In the genomic region with DNA sequence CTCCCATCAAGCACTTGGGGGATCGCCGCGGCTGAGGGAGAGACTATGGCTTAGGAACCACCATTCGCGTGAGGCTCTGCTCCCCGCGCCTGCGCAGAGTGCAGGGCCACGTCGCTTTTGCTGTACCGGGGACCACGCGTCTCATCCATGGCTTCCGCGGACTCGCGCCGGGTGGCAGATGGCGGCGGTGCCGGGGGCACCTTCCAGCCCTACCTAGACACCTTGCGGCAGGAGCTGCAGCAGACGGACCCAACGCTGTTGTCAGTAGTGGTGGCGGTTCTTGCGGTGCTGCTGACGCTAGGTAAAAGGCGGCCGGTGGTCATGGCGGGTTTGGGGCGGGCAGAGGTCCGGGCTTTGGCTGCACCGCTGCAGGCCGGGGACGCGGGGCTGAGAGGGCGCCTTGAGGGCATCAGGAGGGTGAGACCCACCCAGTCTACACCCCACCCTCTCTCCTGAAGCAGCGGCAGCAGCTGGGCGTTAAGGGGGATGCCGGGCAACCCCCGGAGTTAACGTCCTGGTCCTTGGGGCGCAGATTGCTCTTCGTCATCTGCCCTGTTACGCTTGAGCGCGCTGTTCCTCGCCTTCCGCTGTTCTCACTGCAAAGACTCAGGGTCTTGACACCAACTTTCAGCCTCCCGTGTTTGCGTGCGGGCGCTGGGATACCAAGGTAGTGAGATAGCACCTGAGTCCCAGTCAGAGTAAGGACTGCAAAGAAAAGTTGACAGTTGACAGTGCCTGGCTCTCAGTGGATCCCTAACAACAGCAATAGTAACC, we compare ENCODE assay signal across 1 cellular context.
TF ChIP-seq lines count a peak whose summit lies in the region.

A gene with protein sequence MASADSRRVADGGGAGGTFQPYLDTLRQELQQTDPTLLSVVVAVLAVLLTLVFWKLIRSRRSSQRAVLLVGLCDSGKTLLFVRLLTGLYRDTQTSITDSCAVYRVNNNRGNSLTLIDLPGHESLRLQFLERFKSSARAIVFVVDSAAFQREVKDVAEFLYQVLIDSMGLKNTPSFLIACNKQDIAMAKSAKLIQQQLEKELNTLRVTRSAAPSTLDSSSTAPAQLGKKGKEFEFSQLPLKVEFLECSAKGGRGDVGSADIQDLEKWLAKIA (plus strand): TSS at position 114 of the 774 bp plus-strand sequence. CDS start 34 bp downstream, at position 148.

TF ChIP-seq in HepG2, 621 proteins besides CTCF, POLR2A, EP300 and RAD21 (continued from another document and continues in another):
- TF ChIP-seq, protein P1, sequence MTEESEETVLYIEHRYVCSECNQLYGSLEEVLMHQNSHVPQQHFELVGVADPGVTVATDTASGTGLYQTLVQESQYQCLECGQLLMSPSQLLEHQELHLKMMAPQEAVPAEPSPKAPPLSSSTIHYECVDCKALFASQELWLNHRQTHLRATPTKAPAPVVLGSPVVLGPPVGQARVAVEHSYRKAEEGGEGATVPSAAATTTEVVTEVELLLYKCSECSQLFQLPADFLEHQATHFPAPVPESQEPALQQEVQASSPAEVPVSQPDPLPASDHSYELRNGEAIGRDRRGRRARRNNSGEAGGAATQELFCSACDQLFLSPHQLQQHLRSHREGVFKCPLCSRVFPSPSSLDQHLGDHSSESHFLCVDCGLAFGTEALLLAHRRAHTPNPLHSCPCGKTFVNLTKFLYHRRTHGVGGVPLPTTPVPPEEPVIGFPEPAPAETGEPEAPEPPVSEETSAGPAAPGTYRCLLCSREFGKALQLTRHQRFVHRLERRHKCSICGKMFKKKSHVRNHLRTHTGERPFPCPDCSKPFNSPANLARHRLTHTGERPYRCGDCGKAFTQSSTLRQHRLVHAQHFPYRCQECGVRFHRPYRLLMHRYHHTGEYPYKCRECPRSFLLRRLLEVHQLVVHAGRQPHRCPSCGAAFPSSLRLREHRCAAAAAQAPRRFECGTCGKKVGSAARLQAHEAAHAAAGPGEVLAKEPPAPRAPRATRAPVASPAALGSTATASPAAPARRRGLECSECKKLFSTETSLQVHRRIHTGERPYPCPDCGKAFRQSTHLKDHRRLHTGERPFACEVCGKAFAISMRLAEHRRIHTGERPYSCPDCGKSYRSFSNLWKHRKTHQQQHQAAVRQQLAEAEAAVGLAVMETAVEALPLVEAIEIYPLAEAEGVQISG (CRISPR knock-in tag; IDR thresholded peaks at IDR 0.05) = peak; percentile 80
- no peak for TF ChIP-seq KLF11 (CRISPR knock-in tag; IDR thresholded peaks at IDR 0.05)
- TF ChIP-seq ZFP37 (CRISPR knock-in tag; IDR thresholded peaks at IDR 0.05; ENCODE audit: borderline replicate concordance) = no peak
- TF ChIP-seq, protein P2, sequence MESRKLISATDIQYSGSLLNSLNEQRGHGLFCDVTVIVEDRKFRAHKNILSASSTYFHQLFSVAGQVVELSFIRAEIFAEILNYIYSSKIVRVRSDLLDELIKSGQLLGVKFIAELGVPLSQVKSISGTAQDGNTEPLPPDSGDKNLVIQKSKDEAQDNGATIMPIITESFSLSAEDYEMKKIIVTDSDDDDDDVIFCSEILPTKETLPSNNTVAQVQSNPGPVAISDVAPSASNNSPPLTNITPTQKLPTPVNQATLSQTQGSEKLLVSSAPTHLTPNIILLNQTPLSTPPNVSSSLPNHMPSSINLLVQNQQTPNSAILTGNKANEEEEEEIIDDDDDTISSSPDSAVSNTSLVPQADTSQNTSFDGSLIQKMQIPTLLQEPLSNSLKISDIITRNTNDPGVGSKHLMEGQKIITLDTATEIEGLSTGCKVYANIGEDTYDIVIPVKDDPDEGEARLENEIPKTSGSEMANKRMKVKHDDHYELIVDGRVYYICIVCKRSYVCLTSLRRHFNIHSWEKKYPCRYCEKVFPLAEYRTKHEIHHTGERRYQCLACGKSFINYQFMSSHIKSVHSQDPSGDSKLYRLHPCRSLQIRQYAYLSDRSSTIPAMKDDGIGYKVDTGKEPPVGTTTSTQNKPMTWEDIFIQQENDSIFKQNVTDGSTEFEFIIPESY (CRISPR knock-in tag; IDR thresholded peaks at IDR 0.05) = peak; percentile 38; the same call in 1 of the 2 replicates
- TF ChIP-seq, protein P3, sequence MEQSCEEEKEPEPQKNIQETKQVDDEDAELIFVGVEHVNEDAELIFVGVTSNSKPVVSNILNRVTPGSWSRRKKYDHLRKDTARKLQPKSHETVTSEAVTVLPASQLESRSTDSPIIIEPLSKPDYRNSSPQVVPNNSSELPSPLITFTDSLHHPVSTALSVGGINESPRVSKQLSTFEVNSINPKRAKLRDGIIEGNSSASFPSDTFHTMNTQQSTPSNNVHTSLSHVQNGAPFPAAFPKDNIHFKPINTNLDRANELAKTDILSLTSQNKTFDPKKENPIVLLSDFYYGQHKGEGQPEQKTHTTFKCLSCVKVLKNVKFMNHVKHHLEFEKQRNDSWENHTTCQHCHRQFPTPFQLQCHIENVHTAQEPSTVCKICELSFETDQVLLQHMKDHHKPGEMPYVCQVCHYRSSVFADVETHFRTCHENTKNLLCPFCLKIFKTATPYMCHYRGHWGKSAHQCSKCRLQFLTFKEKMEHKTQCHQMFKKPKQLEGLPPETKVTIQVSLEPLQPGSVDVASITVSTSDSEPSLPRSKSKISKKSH (CRISPR knock-in tag; IDR thresholded peaks at IDR 0.05; ENCODE audit: borderline replicate concordance) = peak; percentile 88; the same call in 1 of the 2 replicates
- TF ChIP-seq GTF2F1 (IDR thresholded peaks at IDR 0.05; ENCODE audit: low read length) = no peak
- TF ChIP-seq RELA (CRISPR knock-in tag; IDR thresholded peaks at IDR 0.05) = no peak
- TF ChIP-seq, protein P4, sequence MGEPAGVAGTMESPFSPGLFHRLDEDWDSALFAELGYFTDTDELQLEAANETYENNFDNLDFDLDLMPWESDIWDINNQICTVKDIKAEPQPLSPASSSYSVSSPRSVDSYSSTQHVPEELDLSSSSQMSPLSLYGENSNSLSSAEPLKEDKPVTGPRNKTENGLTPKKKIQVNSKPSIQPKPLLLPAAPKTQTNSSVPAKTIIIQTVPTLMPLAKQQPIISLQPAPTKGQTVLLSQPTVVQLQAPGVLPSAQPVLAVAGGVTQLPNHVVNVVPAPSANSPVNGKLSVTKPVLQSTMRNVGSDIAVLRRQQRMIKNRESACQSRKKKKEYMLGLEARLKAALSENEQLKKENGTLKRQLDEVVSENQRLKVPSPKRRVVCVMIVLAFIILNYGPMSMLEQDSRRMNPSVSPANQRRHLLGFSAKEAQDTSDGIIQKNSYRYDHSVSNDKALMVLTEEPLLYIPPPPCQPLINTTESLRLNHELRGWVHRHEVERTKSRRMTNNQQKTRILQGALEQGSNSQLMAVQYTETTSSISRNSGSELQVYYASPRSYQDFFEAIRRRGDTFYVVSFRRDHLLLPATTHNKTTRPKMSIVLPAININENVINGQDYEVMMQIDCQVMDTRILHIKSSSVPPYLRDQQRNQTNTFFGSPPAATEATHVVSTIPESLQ (CRISPR knock-in tag; conservative IDR thresholded peaks at IDR 0.05) = no peak
- TF ChIP-seq HIVEP1 (CRISPR knock-in tag; IDR thresholded peaks at IDR 0.05) = 0 out of 2 replicates have a peak, but pooled peaks have one; percentile 29
- TF ChIP-seq MTF2 (CRISPR knock-in tag; IDR thresholded peaks at IDR 0.05; ENCODE audit: borderline replicate concordance) = peak; percentile 71; the same call in 1 of the 2 replicates
- TF ChIP-seq, protein P5, sequence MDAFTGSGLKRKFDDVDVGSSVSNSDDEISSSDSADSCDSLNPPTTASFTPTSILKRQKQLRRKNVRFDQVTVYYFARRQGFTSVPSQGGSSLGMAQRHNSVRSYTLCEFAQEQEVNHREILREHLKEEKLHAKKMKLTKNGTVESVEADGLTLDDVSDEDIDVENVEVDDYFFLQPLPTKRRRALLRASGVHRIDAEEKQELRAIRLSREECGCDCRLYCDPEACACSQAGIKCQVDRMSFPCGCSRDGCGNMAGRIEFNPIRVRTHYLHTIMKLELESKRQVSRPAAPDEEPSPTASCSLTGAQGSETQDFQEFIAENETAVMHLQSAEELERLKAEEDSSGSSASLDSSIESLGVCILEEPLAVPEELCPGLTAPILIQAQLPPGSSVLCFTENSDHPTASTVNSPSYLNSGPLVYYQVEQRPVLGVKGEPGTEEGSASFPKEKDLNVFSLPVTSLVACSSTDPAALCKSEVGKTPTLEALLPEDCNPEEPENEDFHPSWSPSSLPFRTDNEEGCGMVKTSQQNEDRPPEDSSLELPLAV (CRISPR knock-in tag; conservative IDR thresholded peaks at IDR 0.05; ENCODE audit: low read depth) = no peak
- no peak for TF ChIP-seq ZNF235 (CRISPR knock-in tag; IDR thresholded peaks at IDR 0.05; ENCODE audit: borderline replicate concordance)
- TF ChIP-seq SP1 (IDR thresholded peaks at IDR 0.05) = no peak
- no peak for TF ChIP-seq SP1 (CRISPR knock-in tag; IDR thresholded peaks at IDR 0.05)
- TF ChIP-seq HNRNPLL (IDR thresholded peaks at IDR 0.05; ENCODE audit: low read depth, low read length, poor library complexity, severe bottlenecking) = peak; percentile 88
- 0 out of 2 replicates have a peak, but pooled peaks have one; percentile 20 for TF ChIP-seq PCBP1 (IDR thresholded peaks at IDR 0.05; ENCODE audit: borderline replicate concordance, low read depth, low read length)
- TF ChIP-seq, protein P6, sequence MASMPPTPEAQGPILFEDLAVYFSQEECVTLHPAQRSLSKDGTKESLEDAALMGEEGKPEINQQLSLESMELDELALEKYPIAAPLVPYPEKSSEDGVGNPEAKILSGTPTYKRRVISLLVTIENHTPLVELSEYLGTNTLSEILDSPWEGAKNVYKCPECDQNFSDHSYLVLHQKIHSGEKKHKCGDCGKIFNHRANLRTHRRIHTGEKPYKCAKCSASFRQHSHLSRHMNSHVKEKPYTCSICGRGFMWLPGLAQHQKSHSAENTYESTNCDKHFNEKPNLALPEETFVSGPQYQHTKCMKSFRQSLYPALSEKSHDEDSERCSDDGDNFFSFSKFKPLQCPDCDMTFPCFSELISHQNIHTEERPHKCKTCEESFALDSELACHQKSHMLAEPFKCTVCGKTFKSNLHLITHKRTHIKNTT (CRISPR knock-in tag; IDR thresholded peaks at IDR 0.05) = no peak
- 0 out of 2 replicates have a peak, but pooled peaks have one; percentile 44 for TF ChIP-seq ZNF230 (CRISPR knock-in tag; IDR thresholded peaks at IDR 0.05)
- TF ChIP-seq ZNF792 (CRISPR knock-in tag; IDR thresholded peaks at IDR 0.05) = no peak
- TF ChIP-seq ZNF615 (CRISPR knock-in tag; IDR thresholded peaks at IDR 0.05; ENCODE audit: borderline replicate concordance) = no peak
- TF ChIP-seq SPEN (CRISPR knock-in tag; IDR thresholded peaks at IDR 0.05; ENCODE audit: low read depth) = peak; percentile 68
- peak; percentile 64; the same call in 1 of the 2 replicates for TF ChIP-seq GTF3A (CRISPR knock-in tag; conservative IDR thresholded peaks at IDR 0.05)
- 0 out of 2 replicates have a peak, but pooled peaks have one; percentile 36 for TF ChIP-seq TBP (CRISPR knock-in tag; IDR thresholded peaks at IDR 0.05)
- TF ChIP-seq, protein P7, sequence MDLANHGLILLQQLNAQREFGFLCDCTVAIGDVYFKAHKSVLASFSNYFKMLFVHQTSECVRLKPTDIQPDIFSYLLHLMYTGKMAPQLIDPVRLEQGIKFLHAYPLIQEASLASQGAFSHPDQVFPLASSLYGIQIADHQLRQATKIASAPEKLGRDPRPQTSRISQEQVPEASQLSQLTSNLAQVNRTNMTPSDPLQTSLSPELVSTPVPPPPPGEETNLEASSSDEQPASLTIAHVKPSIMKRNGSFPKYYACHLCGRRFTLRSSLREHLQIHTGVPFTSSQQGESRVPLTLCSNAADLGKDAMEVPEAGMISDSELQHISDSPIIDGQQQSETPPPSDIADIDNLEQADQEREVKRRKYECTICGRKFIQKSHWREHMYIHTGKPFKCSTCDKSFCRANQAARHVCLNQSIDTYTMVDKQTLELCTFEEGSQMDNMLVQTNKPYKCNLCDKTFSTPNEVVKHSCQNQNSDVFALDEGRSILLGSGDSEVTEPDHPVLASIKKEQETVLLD (CRISPR knock-in tag; IDR thresholded peaks at IDR 0.05; ENCODE audit: low read depth) = 0 out of 2 replicates have a peak, but pooled peaks have one; percentile 15
- TF ChIP-seq, protein P8, sequence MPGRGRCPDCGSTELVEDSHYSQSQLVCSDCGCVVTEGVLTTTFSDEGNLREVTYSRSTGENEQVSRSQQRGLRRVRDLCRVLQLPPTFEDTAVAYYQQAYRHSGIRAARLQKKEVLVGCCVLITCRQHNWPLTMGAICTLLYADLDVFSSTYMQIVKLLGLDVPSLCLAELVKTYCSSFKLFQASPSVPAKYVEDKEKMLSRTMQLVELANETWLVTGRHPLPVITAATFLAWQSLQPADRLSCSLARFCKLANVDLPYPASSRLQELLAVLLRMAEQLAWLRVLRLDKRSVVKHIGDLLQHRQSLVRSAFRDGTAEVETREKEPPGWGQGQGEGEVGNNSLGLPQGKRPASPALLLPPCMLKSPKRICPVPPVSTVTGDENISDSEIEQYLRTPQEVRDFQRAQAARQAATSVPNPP (CRISPR knock-in tag; IDR thresholded peaks at IDR 0.05) = no peak; the same call in 1 of the 2 replicates
- TF ChIP-seq ZNF333 (CRISPR knock-in tag; IDR thresholded peaks at IDR 0.05; ENCODE audit: borderline replicate concordance) = no peak
- TF ChIP-seq, protein P9, sequence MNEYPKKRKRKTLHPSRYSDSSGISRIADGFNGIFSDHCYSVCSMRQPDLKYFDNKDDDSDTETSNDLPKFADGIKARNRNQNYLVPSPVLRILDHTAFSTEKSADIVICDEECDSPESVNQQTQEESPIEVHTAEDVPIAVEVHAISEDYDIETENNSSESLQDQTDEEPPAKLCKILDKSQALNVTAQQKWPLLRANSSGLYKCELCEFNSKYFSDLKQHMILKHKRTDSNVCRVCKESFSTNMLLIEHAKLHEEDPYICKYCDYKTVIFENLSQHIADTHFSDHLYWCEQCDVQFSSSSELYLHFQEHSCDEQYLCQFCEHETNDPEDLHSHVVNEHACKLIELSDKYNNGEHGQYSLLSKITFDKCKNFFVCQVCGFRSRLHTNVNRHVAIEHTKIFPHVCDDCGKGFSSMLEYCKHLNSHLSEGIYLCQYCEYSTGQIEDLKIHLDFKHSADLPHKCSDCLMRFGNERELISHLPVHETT (CRISPR knock-in tag; conservative IDR thresholded peaks at IDR 0.05) = no peak
- TF ChIP-seq, protein P10, sequence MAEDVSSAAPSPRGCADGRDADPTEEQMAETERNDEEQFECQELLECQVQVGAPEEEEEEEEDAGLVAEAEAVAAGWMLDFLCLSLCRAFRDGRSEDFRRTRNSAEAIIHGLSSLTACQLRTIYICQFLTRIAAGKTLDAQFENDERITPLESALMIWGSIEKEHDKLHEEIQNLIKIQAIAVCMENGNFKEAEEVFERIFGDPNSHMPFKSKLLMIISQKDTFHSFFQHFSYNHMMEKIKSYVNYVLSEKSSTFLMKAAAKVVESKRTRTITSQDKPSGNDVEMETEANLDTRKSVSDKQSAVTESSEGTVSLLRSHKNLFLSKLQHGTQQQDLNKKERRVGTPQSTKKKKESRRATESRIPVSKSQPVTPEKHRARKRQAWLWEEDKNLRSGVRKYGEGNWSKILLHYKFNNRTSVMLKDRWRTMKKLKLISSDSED (CRISPR knock-in tag; IDR thresholded peaks at IDR 0.05) = no peak
- 0 out of 2 replicates have a peak, but pooled peaks have one; percentile 23 for TF ChIP-seq JUN (CRISPR knock-in tag; IDR thresholded peaks at IDR 0.05)
